Comparison of ENCODE assay signal across 12 cellular contexts in the genomic region with DNA sequence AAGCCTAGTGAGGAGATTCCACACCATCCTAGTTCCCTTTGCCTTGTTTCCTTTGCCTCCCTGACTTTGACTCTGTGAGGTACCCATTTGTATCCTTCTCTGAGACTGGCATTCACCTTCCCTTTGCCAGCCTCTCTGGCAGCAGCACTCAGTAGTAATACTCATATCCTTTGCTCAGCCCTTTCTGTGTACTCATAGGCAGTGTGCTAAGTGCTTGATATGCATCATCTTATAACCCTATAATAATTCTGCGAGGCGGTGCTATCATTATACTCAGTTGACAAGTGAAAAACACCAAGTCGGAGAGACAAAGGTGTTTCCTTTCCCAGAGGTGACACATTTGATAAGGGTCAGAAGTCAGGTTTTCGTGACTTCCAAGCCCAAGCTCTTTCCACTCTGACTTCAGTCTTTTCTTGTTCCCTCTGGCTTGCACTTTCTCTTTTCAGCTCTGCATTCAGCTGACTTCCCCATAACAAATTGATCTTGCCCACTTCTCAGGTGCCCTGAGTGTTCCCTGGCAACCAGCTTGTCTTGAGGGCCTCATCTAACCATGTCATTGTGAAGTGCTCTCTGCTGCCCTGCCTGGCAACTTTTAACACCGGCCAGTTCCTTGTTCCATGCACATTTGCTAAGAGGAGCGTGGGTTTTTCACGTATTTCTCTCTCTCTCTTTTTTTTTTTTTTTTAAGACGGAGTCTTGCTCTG.
A peak's percentile ranks its signal among the peaks of the same experiment; 100 is the strongest.
DNase-seq lines count a peak whose midpoint lies in the region; ATAC-seq and TF ChIP-seq lines count a peak whose summit lies in the region.
"Had no signal": no experiment of that assay in that cellular context is flagged by ENCODE, and none has a peak within 500 bp of the region (broad histone marks: within the 10 kb centered on the region; RNA-seq: fewer than 3 reads in every experiment).

No MANE protein-coding gene starts in this region.

- no peak overlapping the region for H3K4me3 Mint-ChIP-seq in activated T-cell treated with anti-CD3 and anti-CD28 coated beads, Interleukin-2, amount 50 U/mL, for 24 hours
- H3K4me3 Mint-ChIP-seq in activated naive CD8-positive, alpha-beta T cell treated with anti-CD3 and anti-CD28 coated beads, Interleukin-2, amount 50 U/mL, for 24 hours = no peak overlapping the region
- H3K4me3 Mint-ChIP-seq: activated naive CD8-positive, alpha-beta T cell; HFFc6 had no signal

- ATAC-seq in activated naive CD8-positive, alpha-beta T cell treated with anti-CD3 and anti-CD28 coated beads, Interleukin-2, amount 50 U/mL, for 24 hours = peak; percentile 71
- peak; percentile 33 for ATAC-seq in stimulated activated naive CD8-positive, alpha-beta T cell treated with anti-CD3 and anti-CD28 coated beads, Interleukin-15, Interleukin-2, amounts not matched to agents 100 U/mL and 50 U/mL, for 24 hours
- no peak for ATAC-seq in HG03469 (IDR thresholded peaks at IDR 0.05; ENCODE audit: unreplicated experiment)

- H3K9me3 Mint-ChIP-seq in activated T-cell treated with anti-CD3 and anti-CD28 coated beads, Interleukin-2, amount 50 U/mL, for 24 hours = no peaks in the 10 kb centered on the region
- H3K9me3 Mint-ChIP-seq in activated naive CD8-positive, alpha-beta T cell treated with anti-CD3 and anti-CD28 coated beads, Interleukin-2, amount 50 U/mL, for 24 hours = no peaks in the 10 kb centered on the region
- H3K9me3 Mint-ChIP-seq: HFFc6 had no signal

- no peaks in the 10 kb centered on the region for H3K36me3 Mint-ChIP-seq in activated T-cell treated with anti-CD3 and anti-CD28 coated beads, Interleukin-2, amount 50 U/mL, for 24 hours (ENCODE audit: low read depth)
- no peaks in the 10 kb centered on the region for H3K36me3 Mint-ChIP-seq in activated naive CD8-positive, alpha-beta T cell treated with anti-CD3 and anti-CD28 coated beads, Interleukin-2, amount 50 U/mL, for 24 hours (ENCODE audit: low read depth)
- H3K36me3 Mint-ChIP-seq: activated naive CD8-positive, alpha-beta T cell had no signal

- H3K27ac ChIP-seq in caudate nucleus (ENCODE audit: low read depth, low read length) = no peak overlapping the region

- H3K27me3 Mint-ChIP-seq in activated T-cell treated with anti-CD3 and anti-CD28 coated beads, Interleukin-2, amount 50 U/mL, for 24 hours = peaks cover 9% of the 10 kb centered on the region
- peaks cover 2% of the 10 kb centered on the region for H3K27me3 Mint-ChIP-seq in activated naive CD8-positive, alpha-beta T cell treated with anti-CD3 and anti-CD28 coated beads, Interleukin-2, amount 50 U/mL, for 24 hours

- no peak overlapping the region for H3K4me3 ChIP-seq in NB4 (ENCODE audit: low read depth, low read length)

- no peak for DNase-seq in activated T-cell treated with anti-CD3 and anti-CD28 coated beads, Interleukin-2, amount 50 U/mL, for 24 hours
- DNase-seq in activated T-cell treated with anti-CD3 and anti-CD28 coated beads, Interleukin-2, amount 50 U/mL, for 1 hour = no peak
- DNase-seq in NB4 (ENCODE audit: low read depth) (peak; percentile 21), caudate nucleus (lab: John Stamatoyannopoulos, UW) (no peak)
- peak; percentile 8 for DNase-seq in activated naive CD8-positive, alpha-beta T cell treated with anti-CD3 and anti-CD28 coated beads, Interleukin-2, amount 50 U/mL, for 24 hours
- DNase-seq in stimulated activated naive CD8-positive, alpha-beta T cell treated with anti-CD3 and anti-CD28 coated beads, Interleukin-15, Interleukin-2, amounts not matched to agents 100 U/mL and 50 U/mL, for 24 hours = no peak
- no peak for DNase-seq in NK-92 treated with Interleukin-12 subunit alpha and Interleukin-12 subunit beta, amount 100 ng/mL, for 24 hours (lab: John Stamatoyannopoulos, UW)
- DNase-seq: erythroblast, HFFc6, kidney glomerular epithelial cell had no signal

- no peak for TF ChIP-seq POLR2A in NB4 (IDR thresholded peaks at IDR 0.05; ENCODE audit: extremely low read depth, insufficient read length)

- peaks cover 12% of the 10 kb centered on the region for H3K4me1 Mint-ChIP-seq in activated T-cell treated with anti-CD3 and anti-CD28 coated beads, Interleukin-2, amount 50 U/mL, for 24 hours (ENCODE audit: low read depth)
- peaks cover 9% of the 10 kb centered on the region for H3K4me1 Mint-ChIP-seq in activated naive CD8-positive, alpha-beta T cell treated with anti-CD3 and anti-CD28 coated beads, Interleukin-2, amount 50 U/mL, for 24 hours

- TF ChIP-seq CTCF in NB4 (IDR thresholded peaks at IDR 0.05; ENCODE audit: low read depth, low read length) = peak; percentile 12

- peak overlapping the region; percentile 20 for H3K27ac Mint-ChIP-seq in activated T-cell treated with anti-CD3 and anti-CD28 coated beads, Interleukin-2, amount 50 U/mL, for 24 hours
- H3K27ac Mint-ChIP-seq in activated naive CD8-positive, alpha-beta T cell treated with anti-CD3 and anti-CD28 coated beads, Interleukin-2, amount 50 U/mL, for 24 hours = no peak overlapping the region
- H3K27ac Mint-ChIP-seq: activated naive CD8-positive, alpha-beta T cell; HFFc6 had no signal

Comparison
In these comparisons a context has a peak if more than half of its experiments do, and no peak if none do; other contexts are left out.
1. DNase-seq: peak in NB4 (single experiment) and activated naive CD8-positive, alpha-beta T cell treated with anti-CD3 and anti-CD28 coated beads, Interleukin-2, amount 50 U/mL, for 24 hours (single experiment); none in activated T-cell treated with anti-CD3 and anti-CD28 coated beads, Interleukin-2, amount 50 U/mL, for 24 hours (single experiment), activated T-cell treated with anti-CD3 and anti-CD28 coated beads, Interleukin-2, amount 50 U/mL, for 1 hour (single experiment), stimulated activated naive CD8-positive, alpha-beta T cell treated with anti-CD3 and anti-CD28 coated beads, Interleukin-15, Interleukin-2, amounts not matched to agents 100 U/mL and 50 U/mL, for 24 hours (single experiment), NK-92 treated with Interleukin-12 subunit alpha and Interleukin-12 subunit beta, amount 100 ng/mL, for 24 hours (single experiment) and caudate nucleus (0 of 61).